8 cellular contexts compared by ENCODE assay signal in the genomic region with DNA sequence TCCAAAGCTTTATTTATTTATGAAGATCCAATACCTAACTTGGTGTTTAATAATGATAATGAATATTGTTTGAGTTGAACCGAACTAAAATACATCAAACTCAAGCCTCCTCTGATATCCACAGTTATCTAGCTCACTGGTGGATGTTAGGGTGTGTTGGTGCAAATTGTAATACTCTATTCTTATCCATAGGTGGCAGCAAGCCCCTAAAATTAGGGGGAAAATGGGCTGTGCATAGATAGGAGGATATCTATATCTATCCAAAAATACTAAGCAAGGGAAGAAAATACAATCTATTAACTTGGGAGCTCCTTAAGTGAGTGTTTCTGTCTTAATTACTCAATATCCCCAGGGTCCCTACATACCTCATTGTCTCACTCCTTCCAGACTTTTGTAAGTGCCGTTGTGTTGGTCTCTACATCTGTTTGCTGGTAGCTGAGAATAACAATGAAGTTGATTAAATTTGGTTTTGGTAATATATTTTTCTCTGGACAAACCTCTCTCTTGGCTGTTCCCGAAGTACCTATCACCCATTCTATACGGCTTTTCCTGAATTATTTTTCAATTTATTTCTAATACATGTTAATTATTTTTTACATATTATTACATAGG. TPM values are rescaled to one million over a fixed set of nuclear protein-coding genes. Genes with fewer than 3 reads are reported as not detected.
DNase-seq lines count a peak whose midpoint lies in the region; ATAC-seq, FAIRE-seq and TF ChIP-seq lines count a peak whose summit lies in the region.

No MANE protein-coding gene starts in this region.

- H3K9ac ChIP-seq in GM12878 (ENCODE audit: control insufficient read depth, insufficient read depth, low read length), result no peak overlapping the region

- in situ Hi-C loops in GM12878 (cut with MboI), result loop anchor here (5.0 kb wide), 1 partner anchor 34 kb away; no protein-coding TSS in a partner anchor

- ATAC-seq in GM19468 (IDR thresholded peaks at IDR 0.05; ENCODE audit: extremely low read depth, unreplicated experiment), result peak; percentile 71
- peak; percentile 99 for ATAC-seq in HG03432 (IDR thresholded peaks at IDR 0.05; ENCODE audit: unreplicated experiment)
- peak; percentile 95 for ATAC-seq in GM12878

- no TSS peak for BruUV-seq in GM12878 (replicated peaks; lab: Mats Ljungman, UMichigan)

- H3K79me2 ChIP-seq in GM12878 (ENCODE audit: control insufficient read depth, insufficient read depth, low read length), result no peaks in the 10 kb centered on the region

- H3K4me3 ChIP-seq in GM12878, result no peak overlapping the region

- no peaks in the 10 kb centered on the region for H4K20me1 ChIP-seq in GM12878 (ENCODE audit: control insufficient read depth, insufficient read depth)

- DNase-seq in EL, result peak; percentile 49
- DNase-seq in NCI-H345 (lab: John Stamatoyannopoulos, UW), result peak; percentile 59
- DNase-seq in GM12878 (ENCODE audit: low read depth, low spot score), result no peak
- peak; percentile 28 for DNase-seq in kidney glomerular epithelial cell (lab: John Stamatoyannopoulos, UW)
- no peak for DNase-seq in DMS79 treated with DMSO at 0.1 percent for 48 hours (lab: John Stamatoyannopoulos, UW)
- no peak for DNase-seq in posterior cingulate gyrus

- CTCF ChIA-PET in GM12878 (lab: Yijun Ruan, JAX), result interaction anchor here (0.6 to 4.8 kb wide), 32 partner anchors 8 to 622 kb away, joined by 3 to 110 read pairs (median 5); no protein-coding TSS in a partner anchor

- SMC1A ChIA-PET in GM12878 (lab: Charles Lee; ENCODE audit: uncharacterized antibody, unreplicated experiment), result interaction anchor here (0.7 to 4.4 kb wide), 15 partner anchors 9 to 167 kb away, joined by 3 to 45 read pairs (median 4); no protein-coding TSS in a partner anchor

- peak; percentile 59 to 73 (median 66) for TF ChIP-seq CTCF in GM12878 (IDR thresholded peaks at IDR 0.05 in 2 of 3, conservative IDR thresholded peaks at IDR 0.05 in 1 of 3; ENCODE audit: control insufficient read depth in 2 of 3, extremely low read depth in 1 of 3, insufficient read depth in 1 of 3, low read depth in 3 of 3, low read length in 3 of 3)

- no peaks in the 10 kb centered on the region for H3K27me3 ChIP-seq in GM12878 (replicated peaks in 1 of 2; ENCODE audit: control insufficient read depth in 2 of 2, insufficient read depth in 2 of 2, low read length in 1 of 2)

- peak; percentile 77 for TF ChIP-seq RAD21 in GM12878 (IDR thresholded peaks at IDR 0.05; ENCODE audit: insufficient read depth, low read depth, low read length)

- H3K9me3 ChIP-seq in GM12878 (replicated peaks; ENCODE audit: control insufficient read depth, insufficient read depth, low read length), result no peaks in the 10 kb centered on the region

- intact Hi-C loops in GM12878 (cut with micrococcal nuclease; ENCODE audit: unreplicated experiment) (loop anchor here (1.0 kb wide), 1 partner anchor 32 kb away; no protein-coding TSS in a partner anchor), posterior cingulate gyrus (cut with DNase I) (loop anchor here (5.0 kb wide), 1 partner anchor 34 kb away; no protein-coding TSS in a partner anchor)

- no peak for TF ChIP-seq POLR2A in GM12878 (IDR thresholded peaks at IDR 0.05; ENCODE audit: low read depth, low read length)

- peak; percentile 81 for FAIRE-seq in GM12878 (lab: Jason Lieb, UNC)

- RAD21 ChIA-PET in GM12878 (lab: Charles Lee; ENCODE audit: unreplicated experiment), result interaction anchor here (0.6 to 3.3 kb wide), 9 partner anchors 16 to 248 kb away, joined by 3 to 40 read pairs (median 6); a partner anchor contains a TSS

- POLR2A ChIA-PET in GM12878 (lab: Charles Lee), result no interaction called here

- no peaks in the 10 kb centered on the region for H3K4me1 ChIP-seq in GM12878 (ENCODE audit: control insufficient read depth, insufficient read depth, low read length)

- no peak overlapping the region for H3K27ac ChIP-seq in GM12878 (ENCODE audit: control insufficient read depth, insufficient read depth)

- no peaks in the 10 kb centered on the region for H3K36me3 ChIP-seq in GM12878 (ENCODE audit: control insufficient read depth in 2 of 2, insufficient read depth in 2 of 2, low read length in 1 of 2)

- 0% methylated on average over 4 of the region's 4 CpGs for WGBS in GM12878 (ENCODE audit: insufficient coverage, insufficient replicate concordance, low lambda C conversion rate, missing lambda C conversion rate)

- H3K4me2 ChIP-seq in GM12878 (ENCODE audit: control insufficient read depth, insufficient read depth), result no peak overlapping the region

- no peak overlapping the region for H2AFZ ChIP-seq in GM12878 (ENCODE audit: control insufficient read depth, low read depth, low read length)

- TF ChIP-seq EP300 in GM12878 (IDR thresholded peaks at IDR 0.05; ENCODE audit: borderline replicate concordance in 1 of 2, control insufficient read depth in 1 of 2, low read depth in 2 of 2, low read length in 2 of 2), result no peak

TF ChIP-seq in GM12878, 131 proteins besides CTCF, POLR2A, EP300 and RAD21:
- no peak for TF ChIP-seq TCF7 (IDR thresholded peaks at IDR 0.05; ENCODE audit: borderline replicate concordance)
- TF ChIP-seq CHD2 (IDR thresholded peaks at IDR 0.05; ENCODE audit: borderline replicate concordance, low read depth, low read length), result no peak
- peak; percentile 47; the same call in 1 of the 2 replicates for TF ChIP-seq SMC3 (IDR thresholded peaks at IDR 0.05; ENCODE audit: borderline replicate concordance, low read length)
- no peak for TF ChIP-seq POLR2AphosphoS5 (IDR thresholded peaks at IDR 0.05; ENCODE audit: low read length)

RNA-seq across cellular contexts. Expression of a gene that starts 55.0 kb away (rescaled TPM):
- 0.27 TPM in 2 replicates for total RNA-seq in GM12878 (2013; cell fraction: nucleolus; rRNA removed)
- total RNA-seq in GM12878 (2014; rRNA removed), result 1.9 and 2.9 TPM in 2 replicates
- total RNA-seq in GM12878 (2014; rRNA removed; fragmentation: Illumina TruSeq; extraction: Trizol), result 2.1 and 2.3 TPM in 2 replicates
- total RNA-seq in GM12878 (2021), result 0.74 and 1.5 TPM in 2 replicates
- polyA plus RNA-seq in GM12878 (2011; ENCODE audit: low read depth), result not detected
- polyA plus RNA-seq in GM12878 (2011; rRNA removed), result 0.75 and 1.2 TPM in 2 replicates
- 0.19 and 0.20 TPM in 2 replicates for polyA plus RNA-seq in GM12878 (2011; cell fraction: cytosol; rRNA removed)
- polyA plus RNA-seq in GM12878 (2011; cell fraction: nucleus; rRNA removed), result 1.7 and 2.2 TPM in 2 replicates
- 0.14 and 0.17 TPM in 2 replicates for polyA plus RNA-seq in GM12878 (2012)
- 1.2 and 1.5 TPM in 2 replicates for polyA plus RNA-seq in GM12878 (2014; fragmentation: Illumina TruSeq; extraction: Trizol)
- polyA plus RNA-seq in GM12878 (2014; fragmentation: Nextera tagmentation; extraction: Ambion mirVana), result 1 to 10 TPM; 1.1 to 1.8 TPM
- polyA plus RNA-seq in GM12878 (2014; rRNA removed), result 0.52 and 0.96 TPM in 2 replicates
- polyA plus RNA-seq in GM12878 (2016; fragmentation: Nextera tagmentation; extraction: Ambion mirVana), result 1 to 10 TPM; 1.1 to 1.7 TPM
- 0.88 and 1.0 TPM in 2 replicates for polyA minus RNA-seq in GM12878 (2011; rRNA and poly(A)+ RNA removed)
- 0.21 and 0.27 TPM in 2 replicates for polyA minus RNA-seq in GM12878 (2011; cell fraction: cytosol; rRNA and poly(A)+ RNA removed)
- polyA minus RNA-seq in GM12878 (2011; cell fraction: nucleus; rRNA and poly(A)+ RNA removed), result 1.4 and 1.8 TPM in 2 replicates

Comparison
In these comparisons a context has a peak if more than half of its experiments do, and no peak if none do; other contexts are left out.
1. DNase-seq: peak in EL (single experiment), NCI-H345 (single experiment) and kidney glomerular epithelial cell (single experiment); none in GM12878 (single experiment), DMS79 treated with DMSO at 0.1 percent for 48 hours (single experiment) and posterior cingulate gyrus (0 of 10).
2. Peak in every context shown above with its lines, with median percentiles within 50 percentile points of each other: ATAC-seq.